8 cellular contexts compared by ENCODE assay signal in the genomic region with DNA sequence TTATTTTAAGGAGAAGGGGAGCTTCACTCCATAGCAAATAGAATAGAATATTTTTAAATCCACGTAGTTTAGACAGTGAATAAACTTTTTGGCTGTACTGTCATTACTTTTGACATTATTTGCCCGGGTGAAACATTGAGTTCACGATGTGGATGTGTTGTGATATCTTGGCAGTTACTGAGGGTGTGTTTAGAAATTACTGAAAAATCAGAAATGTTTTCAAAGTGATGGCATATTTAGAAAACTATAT. TPM values are rescaled to one million over a fixed set of nuclear protein-coding genes. Genes with fewer than 3 reads are reported as not detected.
DNase-seq lines count a peak whose midpoint lies in the region; ATAC-seq and TF ChIP-seq lines count a peak whose summit lies in the region.

No MANE protein-coding gene starts in this region.

- peak overlapping the region; percentile 96 for H3K4me3 Mint-ChIP-seq in T-helper 2 cell treated with Interferon-gamma antibody and Interleukin-4, amounts not matched to agents 5 μg/mL and 100 μg/mL, for 36 hours

- peaks cover 5% of the 10 kb centered on the region for H3K27me3 Mint-ChIP-seq in T-helper 2 cell treated with Interferon-gamma antibody and Interleukin-4, amounts not matched to agents 5 μg/mL and 100 μg/mL, for 36 hours (ENCODE audit: low read depth)

- peaks cover 25% of the 10 kb centered on the region for H3K4me1 ChIP-seq in adipocyte (ENCODE audit: control insufficient read depth, insufficient read depth, low read length)
- peaks cover 29% of the 10 kb centered on the region for H3K4me1 ChIP-seq in suprapubic skin

- H3K27me3 ChIP-seq in adipocyte (replicated peaks; ENCODE audit: control insufficient read depth, insufficient read depth, low read length): no peaks in the 10 kb centered on the region
- no peaks in the 10 kb centered on the region for H3K27me3 ChIP-seq in kidney epithelial cell (ENCODE audit: control insufficient read depth, insufficient read depth, low read length)
- no peaks in the 10 kb centered on the region for H3K27me3 ChIP-seq in suprapubic skin

- peaks cover 6% of the 10 kb centered on the region for H3K36me3 Mint-ChIP-seq in T-helper 2 cell treated with Interferon-gamma antibody and Interleukin-4, amounts not matched to agents 5 μg/mL and 100 μg/mL, for 36 hours (ENCODE audit: low read depth)

- peak overlapping the region; percentile 97 for H3K4me3 ChIP-seq in adipocyte (ENCODE audit: low read length)
- peak overlapping the region; percentile 96 for H3K4me3 ChIP-seq in kidney epithelial cell (ENCODE audit: low read depth, low read length)
- peak overlapping the region; percentile 68 for H3K4me3 ChIP-seq in suprapubic skin

- no peak for ATAC-seq in HG03175 (IDR thresholded peaks at IDR 0.05; ENCODE audit: unreplicated experiment)
- ATAC-seq in GM18858 (IDR thresholded peaks at IDR 0.05; ENCODE audit: unreplicated experiment): no peak

- TF ChIP-seq EP300 in suprapubic skin (IDR thresholded peaks at IDR 0.05): no peak

- H3K9me3 Mint-ChIP-seq in T-helper 2 cell treated with Interferon-gamma antibody and Interleukin-4, amounts not matched to agents 5 μg/mL and 100 μg/mL, for 36 hours: no peaks in the 10 kb centered on the region

- H3K27ac Mint-ChIP-seq in T-helper 2 cell treated with Interferon-gamma antibody and Interleukin-4, amounts not matched to agents 5 μg/mL and 100 μg/mL, for 36 hours: peak overlapping the region; percentile 94

- no peak for TF ChIP-seq CTCF in kidney epithelial cell (IDR thresholded peaks at IDR 0.05; ENCODE audit: insufficient read depth, low read length, poor library complexity, severe bottlenecking)
- TF ChIP-seq CTCF in suprapubic skin (IDR thresholded peaks at IDR 0.05): no peak

- peaks cover 24% of the 10 kb centered on the region for H3K4me1 Mint-ChIP-seq in T-helper 2 cell treated with Interferon-gamma antibody and Interleukin-4, amounts not matched to agents 5 μg/mL and 100 μg/mL, for 36 hours (ENCODE audit: low read depth)

- H3K9ac ChIP-seq in adipocyte (ENCODE audit: low read length): peak overlapping the region; percentile 85

- peak overlapping the region; percentile 66 for H3K27ac ChIP-seq in suprapubic skin

- peaks cover 6% of the 10 kb centered on the region for H3K36me3 ChIP-seq in adipocyte (ENCODE audit: control insufficient read depth, insufficient read depth, low read length, severe bottlenecking)
- no peaks in the 10 kb centered on the region for H3K36me3 ChIP-seq in kidney epithelial cell (ENCODE audit: control insufficient read depth, insufficient read depth, low read length)
- H3K36me3 ChIP-seq in suprapubic skin: peaks cover 2% of the 10 kb centered on the region

- H3K9me3 ChIP-seq in adipocyte (ENCODE audit: control insufficient read depth, low read length) (no peaks in the 10 kb centered on the region), suprapubic skin (no peaks in the 10 kb centered on the region)

- DNase-seq in T-helper 2 cell treated with Interferon-gamma antibody and Interleukin-4, amounts not matched to agents 5 μg/mL and 100 μg/mL, for 36 hours (ENCODE audit: low spot score): no peak
- DNase-seq in T-helper 2 cell (no peak), adipocyte (ENCODE audit: low read depth) (no peak), kidney epithelial cell (ENCODE audit: low read depth) (no peak), suprapubic skin (ENCODE audit: low spot score in 2 of 2) (no peak), NCI-H1694 (lab: John Stamatoyannopoulos, UW) (no peak)

- TF ChIP-seq POLR2A in suprapubic skin (IDR thresholded peaks at IDR 0.05): no peak

- 7% methylated on average over 3 of the region's 3 CpGs for WGBS in suprapubic skin

RNA-seq across cellular contexts. Expression of gene FAM98A, which starts 0.8 kb away (rescaled TPM):
- total RNA-seq in kidney epithelial cell (14.0 and 25.6 TPM in 2 replicates), suprapubic skin (10 to 100 TPM; 21.4 to 59.9 (median 30.8) TPM)
